Comparison of ENCODE assay signal across 17 cellular contexts in genomic region chr11:118226294-118226693, GRCh38. TPM values are rescaled to one million over a fixed set of nuclear protein-coding genes. Genes with fewer than 3 reads are reported as not detected.
A peak's percentile ranks its signal among the peaks of the same experiment; 100 is the strongest.
DNase-seq lines count a peak whose midpoint lies in the region; ATAC-seq and TF ChIP-seq lines count a peak whose summit lies in the region.
"Had no signal": no experiment of that assay in that cellular context is flagged by ENCODE, and none has a peak within 500 bp of the region (broad histone marks: within the 10 kb centered on the region; RNA-seq: fewer than 3 reads in every experiment).

No MANE protein-coding gene starts in this region.

- ATAC-seq in SK-N-SH treated with all-trans-retinoic acid at 6 μM for 48 hours: no peak
- ATAC-seq in GM18867 (IDR thresholded peaks at IDR 0.05; ENCODE audit: unreplicated experiment): no peak
- ATAC-seq: WTC11 had no signal

- no peak overlapping the region for H3K27ac Mint-ChIP-seq in activated naive CD8-positive, alpha-beta T cell treated with anti-CD3 and anti-CD28 coated beads for 36 hours
- H3K27ac Mint-ChIP-seq: WTC11 had no signal

- H3K79me2 ChIP-seq in SK-N-SH (ENCODE audit: insufficient read depth) (no peaks in the 10 kb centered on the region), PC-9 (ENCODE audit: low read depth) (no peaks in the 10 kb centered on the region)

- no peaks in the 10 kb centered on the region for H3K9me3 ChIP-seq in SK-N-SH
- no peaks in the 10 kb centered on the region for H3K9me3 ChIP-seq in neutrophil
- no peaks in the 10 kb centered on the region for H3K9me3 ChIP-seq in PC-9 (ENCODE audit: insufficient read depth, low read depth)
- H3K9me3 ChIP-seq: right lobe of liver had no signal

- H3F3A ChIP-seq in SK-N-SH (replicated peaks; ENCODE audit: insufficient read depth) (peaks cover 13% of the 10 kb centered on the region), PC-9 (ENCODE audit: insufficient read depth, low read depth) (no peaks in the 10 kb centered on the region)

- H2AFZ ChIP-seq in SK-N-SH (ENCODE audit: low read depth) (no peak overlapping the region), PC-9 (no peak overlapping the region)

- no peak for TF ChIP-seq EP300 in SK-N-SH (IDR thresholded peaks at IDR 0.05; ENCODE audit: borderline replicate concordance in 1 of 2, low read depth in 1 of 2, low read length in 1 of 2)

- peaks cover 11% of the 10 kb centered on the region for H3K9me3 Mint-ChIP-seq in activated naive CD8-positive, alpha-beta T cell treated with anti-CD3 and anti-CD28 coated beads for 36 hours
- H3K9me3 Mint-ChIP-seq: WTC11 had no signal

- H4K20me1 ChIP-seq in SK-N-SH (ENCODE audit: insufficient read depth) (no peaks in the 10 kb centered on the region), PC-9 (ENCODE audit: insufficient read depth) (no peaks in the 10 kb centered on the region)

- peaks cover 12% of the 10 kb centered on the region; the same call in 1 of the 2 replicates for H3K27me3 ChIP-seq in SK-N-SH (ENCODE audit: insufficient read depth)
- no peaks in the 10 kb centered on the region for H3K27me3 ChIP-seq in neutrophil
- H3K27me3 ChIP-seq in PC-9 (ENCODE audit: insufficient read depth, low read depth): no peaks in the 10 kb centered on the region
- H3K27me3 ChIP-seq: right lobe of liver had no signal

- DNase-seq in SK-N-SH (no peak), LHCN-M2 (ENCODE audit: low read depth) (peak; percentile 19), PC-9 (no peak), SIG-M5 treated with dmso at 0.1 percent for 504 hours (lab: John Stamatoyannopoulos, UW; ENCODE audit: unreplicated experiment) (no peak)
- peak; percentile 47 for DNase-seq in activated naive CD8-positive, alpha-beta T cell treated with anti-CD3 and anti-CD28 coated beads for 36 hours
- DNase-seq: anterior cingulate cortex; DMS79; effector CD4-positive, alpha-beta T cell; head of caudate nucleus; NCI-H1930; right lobe of liver had no signal

- H3K27me3 Mint-ChIP-seq in activated naive CD8-positive, alpha-beta T cell treated with anti-CD3 and anti-CD28 coated beads for 36 hours: no peaks in the 10 kb centered on the region

- H3K9me2 ChIP-seq in SK-N-SH (no peaks in the 10 kb centered on the region), PC-9 (ENCODE audit: insufficient read depth) (no peaks in the 10 kb centered on the region)

- H3K4me1 ChIP-seq in SK-N-SH (ENCODE audit: control insufficient read depth in 1 of 2, insufficient read depth in 2 of 2, low read depth in 1 of 2, low read length in 1 of 2) (peaks cover 0 to 5% of the 10 kb centered on the region in 2 experiments; a peak in 1 of 4 replicates), neutrophil (ENCODE audit: control insufficient read depth in 1 of 2, insufficient read depth in 1 of 2, low read depth in 1 of 2, low read length in 1 of 2) (peaks cover 81 to 99% of the 10 kb centered on the region in 2 experiments), PC-9 (replicated peaks; ENCODE audit: insufficient read depth) (no peaks in the 10 kb centered on the region)
- H3K4me1 ChIP-seq: right lobe of liver had no signal

- H3K4me3 ChIP-seq in SK-N-SH (ENCODE audit: low read depth in 2 of 2, low read length in 1 of 2) (no peak overlapping the region), neutrophil (ENCODE audit: low read depth in 1 of 2, low read length in 1 of 2) (peak overlapping the region; percentile 77 to 96), PC-9 (no peak overlapping the region)
- H3K4me3 ChIP-seq: right lobe of liver had no signal

- WGBS in SK-N-SH (ENCODE audit: low lambda C conversion rate): 32% methylated on average over 7 of the region's 7 CpGs

- H3K27ac ChIP-seq in SK-N-SH (ENCODE audit: low read depth in 2 of 2, low read length in 1 of 2) (no peak overlapping the region), neutrophil (peak overlapping the region; percentile 97), PC-9 (no peak overlapping the region)
- H3K27ac ChIP-seq: 22Rv1, right lobe of liver had no signal

- POLR2A ChIA-PET in SK-N-SH (lab: Yijun Ruan, JAX): no interaction called here
- POLR2A ChIA-PET in PC-9 (lab: Charles Lee; ENCODE audit: unreplicated experiment): no interaction called here

- H3K36me3 Mint-ChIP-seq in activated naive CD8-positive, alpha-beta T cell treated with anti-CD3 and anti-CD28 coated beads for 36 hours: peaks cover 72% of the 10 kb centered on the region
- H3K36me3 Mint-ChIP-seq: WTC11 had no signal

- H3K4me3 Mint-ChIP-seq in activated naive CD8-positive, alpha-beta T cell treated with anti-CD3 and anti-CD28 coated beads for 36 hours: peak overlapping the region; percentile 38
- H3K4me3 Mint-ChIP-seq: WTC11 had no signal

- BruUV-seq in PC-9 (replicated peaks; lab: Mats Ljungman, UMichigan): no TSS peak

- no peak for TF ChIP-seq RAD21 in SK-N-SH (IDR thresholded peaks at IDR 0.05; ENCODE audit: low read length)

- peaks cover 26% of the 10 kb centered on the region for H3K4me1 Mint-ChIP-seq in activated naive CD8-positive, alpha-beta T cell treated with anti-CD3 and anti-CD28 coated beads for 36 hours
- H3K4me1 Mint-ChIP-seq: WTC11 had no signal

- intact Hi-C loops in PC-9 (cut with micrococcal nuclease; ENCODE audit: unreplicated experiment): no loop called here

- no peaks in the 10 kb centered on the region for H3K36me3 ChIP-seq in SK-N-SH (replicated peaks in 1 of 2; ENCODE audit: control insufficient read depth in 1 of 2, insufficient read depth in 2 of 2, low read length in 1 of 2)
- peaks cover 47% of the 10 kb centered on the region for H3K36me3 ChIP-seq in neutrophil
- peaks cover 11% of the 10 kb centered on the region; the same call in 1 of the 2 replicates for H3K36me3 ChIP-seq in PC-9 (ENCODE audit: low read depth)
- H3K36me3 ChIP-seq: right lobe of liver had no signal

- CTCF ChIA-PET in SK-N-SH (lab: Yijun Ruan, JAX): no interaction called here
- CTCF ChIA-PET in PC-9 (lab: Charles Lee): no interaction called here

- TF ChIP-seq CTCF in SK-N-SH (IDR thresholded peaks at IDR 0.05) (peak; percentile 23), neutrophil (IDR thresholded peaks at IDR 0.05) (no peak), PC-9 (conservative IDR thresholded peaks at IDR 0.05) (no peak)

- H3K4me2 ChIP-seq in SK-N-SH (no peak overlapping the region), PC-9 (no peak overlapping the region)

- no peak overlapping the region for H3K9ac ChIP-seq in SK-N-SH

TF ChIP-seq in SK-N-SH, 30 proteins besides CTCF, POLR2A, EP300 and RAD21:
- no peak for TF ChIP-seq SMC3 (IDR thresholded peaks at IDR 0.05; ENCODE audit: low read depth, low read length)
- peak; percentile 26; the same call in 1 of the 2 replicates for TF ChIP-seq USF1 (IDR thresholded peaks at IDR 0.05; ENCODE audit: borderline replicate concordance, low read depth)

TF ChIP-seq in SK-N-SH treated with all-trans-retinoic acid at 6 μM for 48 hours, 23 proteins besides CTCF, POLR2A, EP300 and RAD21 (continues in another document):
- no peak for TF ChIP-seq TSHZ2 (CRISPR knock-in tag; IDR thresholded peaks at IDR 0.05)
- TF ChIP-seq ESRRG (CRISPR knock-in tag; IDR thresholded peaks at IDR 0.05): no peak
- TF ChIP-seq ZFP30 (CRISPR knock-in tag; IDR thresholded peaks at IDR 0.05): no peak
- TF ChIP-seq ISL1 (CRISPR knock-in tag; IDR thresholded peaks at IDR 0.05): no peak

RNA-seq across cellular contexts. Expression of gene JAML, which starts 1.5 kb away (rescaled TPM):
- polyA plus RNA-seq in SK-N-SH (2012; rRNA removed): not detected in 2 replicates
- 0.04 and 0.05 TPM in 2 replicates for polyA plus RNA-seq in SK-N-SH (2012; cell fraction: cytosol; rRNA removed)
- 0.01 TPM in 1 of 2 replicates, not detected in the other for polyA plus RNA-seq in SK-N-SH (2012; cell fraction: nucleus; rRNA removed)
- total RNA-seq in LHCN-M2 (2014; rRNA removed) (not detected in 2 replicates), PC-9 (2021) (not detected in 2 replicates)
- polyA plus RNA-seq in LHCN-M2 (2012): not detected
- 100 to 1,000 TPM; 148 to 150 TPM for total RNA-seq in activated naive CD8-positive, alpha-beta T cell treated with anti-CD3 and anti-CD28 coated beads for 36 hours

RNA-seq across cellular contexts. Expression of gene MPZL3, which starts 25.9 kb away (rescaled TPM):
- polyA plus RNA-seq in SK-N-SH (2012; rRNA removed): 0.38 and 0.70 TPM in 2 replicates
- 0.52 and 1.0 TPM in 2 replicates for polyA plus RNA-seq in SK-N-SH (2012; cell fraction: cytosol; rRNA removed)
- polyA plus RNA-seq in SK-N-SH (2012; cell fraction: nucleus; rRNA removed): 0.23 and 0.43 TPM in 2 replicates
- total RNA-seq in LHCN-M2 (2014; rRNA removed): 0.06 TPM in 1 of 2 replicates, not detected in the other
- not detected for polyA plus RNA-seq in LHCN-M2 (2012)
- total RNA-seq in activated naive CD8-positive, alpha-beta T cell treated with anti-CD3 and anti-CD28 coated beads for 36 hours: 10 to 100 TPM; 49.1 to 50.7 TPM
- total RNA-seq in PC-9 (2021): 13.4 and 16.8 TPM in 2 replicates

RNA-seq across cellular contexts. Expression of gene MPZL2, which starts 37.8 kb away (rescaled TPM):
- 6.2 and 8.6 TPM in 2 replicates for polyA plus RNA-seq in SK-N-SH (2012; rRNA removed)
- 6.5 and 6.8 TPM in 2 replicates for polyA plus RNA-seq in SK-N-SH (2012; cell fraction: cytosol; rRNA removed)
- 5.9 and 9.3 TPM in 2 replicates for polyA plus RNA-seq in SK-N-SH (2012; cell fraction: nucleus; rRNA removed)
- not detected in 2 replicates for total RNA-seq in LHCN-M2 (2014; rRNA removed)
- not detected for polyA plus RNA-seq in LHCN-M2 (2012)
- 10 to 100 TPM; 18.8 to 20.1 TPM for total RNA-seq in activated naive CD8-positive, alpha-beta T cell treated with anti-CD3 and anti-CD28 coated beads for 36 hours
- 39.4 and 43.1 TPM in 2 replicates for total RNA-seq in PC-9 (2021)
- total RNA-seq: OCI-LY7 had no signal

RNA-seq across cellular contexts. Expression of gene SCN2B, which starts 49.9 kb away (rescaled TPM):
- polyA plus RNA-seq in SK-N-SH (2012; rRNA removed): 0.03 and 0.05 TPM in 2 replicates
- polyA plus RNA-seq in SK-N-SH (2012; cell fraction: cytosol; rRNA removed): 0.01 and 0.03 TPM in 2 replicates
- polyA plus RNA-seq in SK-N-SH (2012; cell fraction: nucleus; rRNA removed): 0.01 and 0.02 TPM in 2 replicates
- total RNA-seq in LHCN-M2 (2014; rRNA removed): not detected in 2 replicates
- not detected for polyA plus RNA-seq in LHCN-M2 (2012)
- total RNA-seq in activated naive CD8-positive, alpha-beta T cell treated with anti-CD3 and anti-CD28 coated beads for 36 hours: not detected
- not detected in 2 replicates for total RNA-seq in PC-9 (2021)
- total RNA-seq: right lobe of liver had no signal

Comparison
In these comparisons a context has a peak if more than half of its experiments do, and no peak if none do; other contexts are left out.
1. DNase-seq: peak in LHCN-M2 (single experiment) and activated naive CD8-positive, alpha-beta T cell treated with anti-CD3 and anti-CD28 coated beads for 36 hours (single experiment); none in SK-N-SH (single experiment), PC-9 (0 of 2) and SIG-M5 treated with dmso at 0.1 percent for 504 hours (single experiment).
2. H3K4me3 ChIP-seq: peak in neutrophil (2 of 2); none in SK-N-SH (0 of 2) and PC-9 (single experiment).
3. RNA of gene JAML, which starts 1.5 kb away (total RNA-seq): 148 to 150 TPM in activated naive CD8-positive, alpha-beta T cell treated with anti-CD3 and anti-CD28 coated beads for 36 hours; not detected in LHCN-M2 and not detected in PC-9; every median in the first group is over 100 times any median in the second.
4. RNA of gene MPZL3, which starts 25.9 kb away (total RNA-seq): 49.1 to 50.7 TPM in activated naive CD8-positive, alpha-beta T cell treated with anti-CD3 and anti-CD28 coated beads for 36 hours and 13.4 to 16.8 TPM in PC-9; 0.06 TPM in LHCN-M2; every median in the first group is over 10 times any median in the second.
5. RNA of gene MPZL2, which starts 37.8 kb away (total RNA-seq): 39.4 to 43.1 TPM in PC-9 and 18.8 to 20.1 TPM in activated naive CD8-positive, alpha-beta T cell treated with anti-CD3 and anti-CD28 coated beads for 36 hours; not detected in LHCN-M2; every median in the first group is over 10 times any median in the second.